1 cellular context compared by ENCODE assay signal in the genomic region with DNA sequence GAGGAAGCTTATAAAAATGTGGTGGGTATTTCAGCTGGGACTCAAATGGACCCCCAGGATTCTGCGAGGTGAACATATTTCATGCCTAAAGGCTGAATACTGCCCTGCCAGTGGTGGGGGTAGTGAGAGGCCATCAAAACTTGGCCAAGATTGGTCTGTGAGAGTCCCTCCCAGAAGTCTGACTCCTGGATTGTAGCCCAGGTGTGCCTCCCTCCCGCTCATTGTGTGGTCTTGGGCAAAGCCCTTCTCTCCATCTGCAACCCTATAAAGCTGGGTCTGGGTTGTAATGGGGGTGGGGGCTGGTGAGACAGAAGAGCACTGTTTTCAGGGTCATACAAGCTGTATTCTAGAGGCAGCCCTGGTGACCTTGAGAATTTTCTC.
A peak's percentile ranks its signal among the peaks of the same experiment; 100 is the strongest.
TF ChIP-seq lines count a peak whose summit lies in the region.

No MANE protein-coding gene starts in this region.

TF ChIP-seq in K562, 482 proteins besides CTCF, POLR2A, EP300 and RAD21 (continued from another document):
- TF ChIP-seq BHLHE40 (IDR thresholded peaks at IDR 0.05; ENCODE audit: low read length) (no peak), TCFL5 (CRISPR knock-in tag; conservative IDR thresholded peaks at IDR 0.05) (no peak), MAZ (CRISPR knock-in tag; conservative IDR thresholded peaks at IDR 0.05 in 1 of 2, IDR thresholded peaks at IDR 0.05 in 1 of 2) (0 out of 4 replicates have a peak, but pooled peaks of 1 of the 2 experiments have one; percentile 3), ZNF174 (CRISPR knock-in tag; IDR thresholded peaks at IDR 0.05) (no peak), SETDB1 (IDR thresholded peaks at IDR 0.05; ENCODE audit: low read length) (no peak), MLX (CRISPR knock-in tag; conservative IDR thresholded peaks at IDR 0.05) (no peak), RBM22 (IDR thresholded peaks at IDR 0.05; ENCODE audit: low read depth, low read length, poor library complexity, severe bottlenecking) (no peak), IRF2 (CRISPR knock-in tag; IDR thresholded peaks at IDR 0.05) (no peak), ARID3B (CRISPR knock-in tag; IDR thresholded peaks at IDR 0.05; ENCODE audit: borderline replicate concordance) (no peak), TRIM28 (IDR thresholded peaks at IDR 0.05) (no peak), ELF2 (CRISPR knock-in tag; IDR thresholded peaks at IDR 0.05) (0 out of 2 replicates have a peak, but pooled peaks have one; percentile 0)
